In genomic region chrY:26225468-26225867, GRCh38 we compare ENCODE assay signal across 7 cellular contexts.
A peak's percentile ranks its signal among the peaks of the same experiment; 100 is the strongest.
ATAC-seq lines count a peak whose summit lies in the region.

No MANE protein-coding gene starts in this region.

- peak; percentile 88 for ATAC-seq in GM18498 (IDR thresholded peaks at IDR 0.05; ENCODE audit: unreplicated experiment)
- ATAC-seq in GM19025 (IDR thresholded peaks at IDR 0.05; ENCODE audit: low read depth, unreplicated experiment), result peak; percentile 82
- ATAC-seq in GM19455 (IDR thresholded peaks at IDR 0.05; ENCODE audit: unreplicated experiment), result peak; percentile 55
- peak; percentile 92 for ATAC-seq in GM21619 (IDR thresholded peaks at IDR 0.05; ENCODE audit: unreplicated experiment)
- ATAC-seq in HG02678 (IDR thresholded peaks at IDR 0.05; ENCODE audit: unreplicated experiment), result peak; percentile 91
- ATAC-seq in HG03066 (IDR thresholded peaks at IDR 0.05; ENCODE audit: low read depth, unreplicated experiment), result peak; percentile 90
- ATAC-seq in HG03442 (IDR thresholded peaks at IDR 0.05; ENCODE audit: unreplicated experiment), result peak; percentile 58

Comparison
In these comparisons a context has a peak if more than half of its experiments do, and no peak if none do; other contexts are left out.
1. Peak in every context shown above with its lines: ATAC-seq.